In genomic region chr1:1402081-1402900, GRCh38 we compare ENCODE assay signal across 1 cellular context.
TF ChIP-seq lines count a peak whose summit lies in the region.

No MANE protein-coding gene starts in this region.

TF ChIP-seq in K562, 482 proteins besides CTCF, POLR2A, EP300 and RAD21 (continued from another document and continues in another):
- TF ChIP-seq CUX1 (CRISPR knock-in tag; IDR thresholded peaks at IDR 0.05) (no peak), TCF15 (CRISPR knock-in tag; IDR thresholded peaks at IDR 0.05) (no peak), FOXP1 (CRISPR knock-in tag; IDR thresholded peaks at IDR 0.05) (no peak), ZNF395 (CRISPR knock-in tag; IDR thresholded peaks at IDR 0.05) (no peak), ZNF347 (CRISPR knock-in tag; IDR thresholded peaks at IDR 0.05; ENCODE audit: low read depth) (no peak), TFAP4 (CRISPR knock-in tag; IDR thresholded peaks at IDR 0.05; ENCODE audit: borderline replicate concordance) (peak; percentile 43; the same call in 1 of the 2 replicates), CBFA2T3 (IDR thresholded peaks at IDR 0.05) (0 out of 2 replicates have a peak, but pooled peaks have one; percentile 13), ARID4B (CRISPR knock-in tag; IDR thresholded peaks at IDR 0.05) (no peak), NR2C2 (CRISPR knock-in tag; IDR thresholded peaks at IDR 0.05) (no peak), NR2C2 (tag; IDR thresholded peaks at IDR 0.05) (peak; percentile 24; the same call in 1 of the 2 replicates), ZMIZ1 (IDR thresholded peaks at IDR 0.05; ENCODE audit: low read depth in 2 of 2, low read length in 2 of 2) (0 out of 4 replicates have a peak, but pooled peaks of 1 of the 2 experiments have one; percentile 27), THAP7 (CRISPR knock-in tag; IDR thresholded peaks at IDR 0.05) (no peak), KHSRP (IDR thresholded peaks at IDR 0.05) (no peak), ZNF444 (CRISPR knock-in tag; IDR thresholded peaks at IDR 0.05) (no peak), POLR2H (tag; IDR thresholded peaks at IDR 0.05; ENCODE audit: low read depth) (peak; percentile 35; the same call in 1 of the 2 replicates), CREB3L1 (IDR thresholded peaks at IDR 0.05; ENCODE audit: borderline replicate concordance, low read depth) (peak; percentile 21; the same call in 1 of the 2 replicates), CTCFL (IDR thresholded peaks at IDR 0.05; ENCODE audit: borderline replicate concordance, insufficient read depth, low read depth, low read length, poor library complexity, severe bottlenecking) (peak; percentile 92), CEBPG (CRISPR knock-in tag; IDR thresholded peaks at IDR 0.05) (no peak), CEBPG (tag; conservative IDR thresholded peaks at IDR 0.05 in 1 of 2, IDR thresholded peaks at IDR 0.05 in 1 of 2) (no peak), BCLAF1 (IDR thresholded peaks at IDR 0.05; ENCODE audit: borderline replicate concordance in 1 of 2, control insufficient read depth in 1 of 2, low read depth in 2 of 2, low read length in 1 of 2) (0 out of 4 replicates have a peak, but pooled peaks of 1 of the 2 experiments have one; percentile 3)
